Comparison of ENCODE assay signal across 8 cellular contexts in genomic region chr18:36067118-36067957, GRCh38. TPM values are rescaled to one million over a fixed set of nuclear protein-coding genes. Genes with fewer than 3 reads are reported as not detected.
DNase-seq lines count a peak whose midpoint lies in the region; ATAC-seq, FAIRE-seq and TF ChIP-seq lines count a peak whose summit lies in the region.

TSS of gene RPRD1A (minus strand) at chr18:36067559. CDS start at chr18:36067404, 155 bp downstream.

- no peaks in the 10 kb centered on the region for H3K9me3 ChIP-seq in H1 (ENCODE audit: insufficient read depth in 2 of 2, low read depth in 1 of 2, low read length in 1 of 2)
- H3K9me3 ChIP-seq in mesenchymal stem cell (ENCODE audit: control insufficient read depth, low read length) = no peaks in the 10 kb centered on the region

- no peaks in the 10 kb centered on the region for H3K79me1 ChIP-seq in H1 (ENCODE audit: low read depth, low read length)
- no peaks in the 10 kb centered on the region for H3K79me1 ChIP-seq in mesenchymal stem cell (replicated peaks; ENCODE audit: low read length, poor library complexity, severe bottlenecking)

- H2BK120ac ChIP-seq in H1 (replicated peaks; ENCODE audit: low read depth, low read length) = peak within 1 kb of the TSS; percentile 78
- H2BK120ac ChIP-seq in mesenchymal stem cell (ENCODE audit: low read depth, low read length) = peak within 1 kb of the TSS; percentile 96

- H2AK5ac ChIP-seq in H1 (ENCODE audit: low read depth, low read length) = no peak within 1 kb of the TSS; the same call in 1 of the 2 replicates
- no peak within 1 kb of the TSS for H2AK5ac ChIP-seq in mesenchymal stem cell (ENCODE audit: low read length, severe bottlenecking)

- 4% methylated on average over 58 of the region's 64 CpGs; no CpG with 5 or more reads in 1 of the 2 experiments for WGBS in H1 (ENCODE audit: extremely low coverage in 1 of 2, insufficient coverage in 1 of 2, insufficient read length in 1 of 2, insufficient replicate concordance in 2 of 2, low coverage in 1 of 2, low lambda C conversion rate in 2 of 2, missing lambda C conversion rate in 1 of 2), 2 experiments
- under 1% methylated on average over 58 of the region's 64 CpGs for WGBS in mesenchymal stem cell

- peak; percentile 93 for DNase-seq in COLO829 (ENCODE audit: low spot score)
- DNase-seq in HTR-8/SVneo (ENCODE audit: insufficient read length, low spot score) = peak; percentile 83
- DNase-seq in NOMO-1 treated with dmso at 0.1 percent for 144 hours (lab: John Stamatoyannopoulos, UW; ENCODE audit: unreplicated experiment) = peak; percentile 89
- peak; percentile 93 to 98 (median 95) for DNase-seq in activated CD8-positive, alpha-beta memory T cell treated with anti-CD3 and anti-CD28 coated beads for 48 hours (ENCODE audit: low read depth in 2 of 3, low spot score in 2 of 3)
- peak; percentile 75 to 99 for DNase-seq in H1 (ENCODE audit: low read depth in 1 of 2, low spot score in 2 of 2)
- peak; percentile 97 for DNase-seq in mesenchymal stem cell
- DNase-seq in stimulated activated CD8-positive, alpha-beta memory T cell treated with anti-CD3 and anti-CD28 coated beads, Interleukin-12 subunit alpha, Interleukin-12 subunit beta, amount 100 ng/mL, for 4 hours (ENCODE audit: low read depth) = peak; percentile 98

- H4K20me1 ChIP-seq in H1 (replicated peaks in 1 of 2; ENCODE audit: control insufficient read depth in 1 of 2, insufficient read depth in 2 of 2, low read length in 2 of 2) = peaks cover 6 to 8% of the 10 kb centered on the region in 2 experiments

- peaks cover 0 to 5% (median 3%) of the 10 kb centered on the region in 4 experiments; a peak in 3 of 7 replicates for H3K4me1 ChIP-seq in H1 (replicated peaks in 1 of 4; ENCODE audit: control insufficient read depth in 3 of 4, insufficient read depth in 4 of 4, low read length in 3 of 4)
- H3K4me1 ChIP-seq in mesenchymal stem cell (ENCODE audit: control insufficient read depth, insufficient read depth, low read depth, low read length) = peaks cover 1% of the 10 kb centered on the region

- H4K8ac ChIP-seq in H1 (ENCODE audit: extremely low read depth, insufficient read depth, low read length) (peak within 1 kb of the TSS; percentile 99), mesenchymal stem cell (ENCODE audit: low read length) (peak within 1 kb of the TSS; percentile 97)

- peak within 1 kb of the TSS; percentile 97 for H2BK12ac ChIP-seq in H1 (ENCODE audit: low read depth, low read length)
- no peak within 1 kb of the TSS for H2BK12ac ChIP-seq in mesenchymal stem cell (ENCODE audit: low read length in 2 of 2)

- H3K4me3 ChIP-seq in H1 (ENCODE audit: extremely low read depth in 1 of 4, insufficient read depth in 2 of 4, low read depth in 3 of 4, low read length in 4 of 4) (peak within 1 kb of the TSS; percentile 91 to 95 (median 93)), mesenchymal stem cell (ENCODE audit: insufficient read depth in 1 of 2, low read depth in 1 of 2, low read length in 2 of 2) (peak within 1 kb of the TSS; percentile 87 to 93)

- H4K91ac ChIP-seq in H1 (replicated peaks; ENCODE audit: insufficient read length, low read length) (peak within 1 kb of the TSS; percentile 96), mesenchymal stem cell (ENCODE audit: low read length) (peak within 1 kb of the TSS; percentile 97)

- peak; percentile 62 for FAIRE-seq in HTR-8/SVneo (lab: Jason Lieb, UNC)
- FAIRE-seq in H1 (lab: Jason Lieb, UNC) = no peak

- H3K23ac ChIP-seq in H1 (ENCODE audit: insufficient read length) = no peak within 1 kb of the TSS
- peak within 1 kb of the TSS in 1 of 2 experiments; percentile 9 for H3K23ac ChIP-seq in mesenchymal stem cell (ENCODE audit: low read length in 2 of 2)

- H3K36me3 ChIP-seq in H1 (ENCODE audit: control insufficient read depth in 2 of 4, insufficient read depth in 4 of 4, low read length in 3 of 4) (peaks cover 0 to 4% (median 0%) of the 10 kb centered on the region in 4 experiments; a peak in 1 of 8 replicates), mesenchymal stem cell (ENCODE audit: control insufficient read depth in 1 of 2, insufficient read depth in 2 of 2, low read depth in 1 of 2, low read length in 2 of 2) (peaks cover 0 to 8% of the 10 kb centered on the region in 2 experiments)

- H3K23me2 ChIP-seq in H1 (ENCODE audit: low read depth, low read length) = peaks cover 4% of the 10 kb centered on the region; the same call in 1 of the 2 replicates

- H2AFZ ChIP-seq in H1 (ENCODE audit: low read length) (peak within 1 kb of the TSS; percentile 45; the same call in 1 of the 2 replicates), mesenchymal stem cell (ENCODE audit: low read depth, low read length) (peak within 1 kb of the TSS; percentile 16)

- H3K14ac ChIP-seq in H1 (ENCODE audit: insufficient read length) = no peak within 1 kb of the TSS
- H3K14ac ChIP-seq in mesenchymal stem cell (ENCODE audit: low read length in 2 of 2) = peak within 1 kb of the TSS; percentile 9 to 88

- TF ChIP-seq CTCF in H1 (IDR thresholded peaks at IDR 0.05; ENCODE audit: control extremely low read depth in 1 of 3, insufficient read depth in 1 of 3, low read depth in 1 of 3, low read length in 3 of 3) = no peak

- TF ChIP-seq RAD21 in H1 (IDR thresholded peaks at IDR 0.05 in 1 of 2, conservative IDR thresholded peaks at IDR 0.05 in 1 of 2; ENCODE audit: low read depth in 2 of 2, low read length in 2 of 2) = no peak

- H2BK5ac ChIP-seq in H1 (ENCODE audit: low read depth, low read length) = peak within 1 kb of the TSS; percentile 98
- no peak within 1 kb of the TSS for H2BK5ac ChIP-seq in mesenchymal stem cell (ENCODE audit: low read depth, low read length, poor library complexity, severe bottlenecking)

- H2BK15ac ChIP-seq in H1 (ENCODE audit: low read length) (peak within 1 kb of the TSS; percentile 84; the same call in 1 of the 2 replicates), mesenchymal stem cell (ENCODE audit: low read depth, poor library complexity, severe bottlenecking) (peak within 1 kb of the TSS; percentile 82)

- H3K4me2 ChIP-seq in H1 (ENCODE audit: insufficient read depth in 1 of 2, low read depth in 2 of 2, low read length in 2 of 2) (peak within 1 kb of the TSS; percentile 66 to 71), mesenchymal stem cell (ENCODE audit: low read length, poor library complexity, severe bottlenecking) (peak within 1 kb of the TSS; percentile 51)

- H3K18ac ChIP-seq in H1 (ENCODE audit: extremely low read depth, low read length) (peak within 1 kb of the TSS; percentile 99), mesenchymal stem cell (ENCODE audit: low read depth in 1 of 2, low read length in 2 of 2) (peak within 1 kb of the TSS; percentile 95 to 96)

- POLR2A ChIA-PET in H1 (lab: Charles Lee; ENCODE audit: partially characterized antibody) = interaction anchor here (0.7 to 1.9 kb wide), 10 partner anchors 9 to 121 kb away, joined by 3 to 6 read pairs (median 4); no protein-coding TSS in a partner anchor

- H3K27me3 ChIP-seq in H1 (replicated peaks in 1 of 4; ENCODE audit: control insufficient read depth in 3 of 4, extremely low read depth in 1 of 4, insufficient read depth in 3 of 4, low read length in 3 of 4) (no peaks in the 10 kb centered on the region), mesenchymal stem cell (ENCODE audit: control insufficient read depth in 1 of 2, insufficient read depth in 1 of 2, low read length in 2 of 2) (no peaks in the 10 kb centered on the region)

- H3K56ac ChIP-seq in H1 (replicated peaks; ENCODE audit: insufficient read length, low read depth, low read length) = peak within 1 kb of the TSS; percentile 90

- no peak for TF ChIP-seq EP300 in H1 (IDR thresholded peaks at IDR 0.05; ENCODE audit: borderline replicate concordance in 1 of 2, low read depth in 2 of 2, low read length in 2 of 2)

- peak in 1 of 2 experiments; percentile 72; a peak in 2 of 3 replicates for TF ChIP-seq POLR2A in H1 (IDR thresholded peaks at IDR 0.05; ENCODE audit: control extremely low read depth in 1 of 2, low read depth in 2 of 2, low read length in 2 of 2)

- H3K27ac ChIP-seq in H1 (ENCODE audit: low read depth, low read length) (peak within 1 kb of the TSS; percentile 93), mesenchymal stem cell (ENCODE audit: low read length, poor library complexity, severe bottlenecking) (peak within 1 kb of the TSS; percentile 80)

- 0 out of 2 replicates have a peak within 1 kb of the TSS, but pooled peaks have one; percentile 26 for H2BK20ac ChIP-seq in H1 (ENCODE audit: low read length)

- H3K4ac ChIP-seq in H1 (replicated peaks; ENCODE audit: insufficient read length, low read depth, low read length) (peak within 1 kb of the TSS; percentile 97), mesenchymal stem cell (ENCODE audit: low read depth in 1 of 2, low read length in 2 of 2) (peak within 1 kb of the TSS; percentile 52 to 88)

- CTCF ChIA-PET in H1 (lab: Charles Lee; ENCODE audit: partially characterized antibody) = interaction anchor here (1.6 kb wide), 1 partner anchor 40 kb away, joined by 3 read pairs; no protein-coding TSS in a partner anchor

- peak; percentile 95 for ATAC-seq in GM21367 (IDR thresholded peaks at IDR 0.05; ENCODE audit: unreplicated experiment)

- H3K79me2 ChIP-seq in H1 (ENCODE audit: control insufficient read depth in 1 of 2, insufficient read depth in 2 of 2, low read length in 2 of 2) = peaks cover 39 to 50% of the 10 kb centered on the region in 2 experiments

- H3K9ac ChIP-seq in H1 (replicated peaks in 1 of 4; ENCODE audit: extremely low read depth in 1 of 4, low read depth in 3 of 4, low read length in 3 of 4) (peak within 1 kb of the TSS; percentile 93 to 96 (median 94)), mesenchymal stem cell (ENCODE audit: low read length) (peak within 1 kb of the TSS; percentile 97)

- peak within 1 kb of the TSS; percentile 97 for H4K5ac ChIP-seq in H1 (ENCODE audit: insufficient read length, low read depth, low read length)

TF ChIP-seq in H1, 55 proteins besides CTCF, POLR2A, EP300 and RAD21 (continues in another document):
- TF ChIP-seq ASH2L (IDR thresholded peaks at IDR 0.05; ENCODE audit: low read length) (peak; percentile 98), TAF1 (IDR thresholded peaks at IDR 0.05; ENCODE audit: low read depth, low read length) (peak; percentile 62; the same call in 1 of the 2 replicates), BACH1 (IDR thresholded peaks at IDR 0.05; ENCODE audit: low read length) (peak; percentile 35; the same call in 1 of the 2 replicates), BRCA1 (IDR thresholded peaks at IDR 0.05; ENCODE audit: low read depth, low read length) (peak; percentile 18; the same call in 1 of the 2 replicates), TBP (IDR thresholded peaks at IDR 0.05; ENCODE audit: low read depth, low read length) (peak; percentile 57)

RNA-seq across cellular contexts. Expression of gene RPRD1A, which starts in this region (rescaled TPM):
- 102 and 106 TPM in 2 replicates for total RNA-seq in H1 (2021; fragmentation: NEBNext Ultra II Directional; extraction: Animal tissue kit (Norgen Biotek cat#: 25700))
- 28.3 and 40.5 TPM in 2 replicates for polyA plus RNA-seq in H1 (2011; rRNA removed)
- 61.5 TPM for polyA plus RNA-seq in H1 (2011; cell fraction: cytosol; rRNA removed)
- 58.8 TPM for polyA plus RNA-seq in H1 (2011; cell fraction: nucleus; rRNA removed)
- polyA plus RNA-seq in H1 (2012, experiment 1 of 2) = 64.7 to 88.3 TPM (median 72.8 TPM) in 4 replicates
- 7.4 TPM for polyA plus RNA-seq in H1 (2012, experiment 2 of 2)
- 85.0 TPM for polyA plus RNA-seq in H1 (2013, experiment 1 of 2)
- polyA plus RNA-seq in H1 (2013, experiment 2 of 2) = 83.5 TPM
- polyA minus RNA-seq in H1 (2011; rRNA and poly(A)+ RNA removed) = 56.4 and 68.9 TPM in 2 replicates
- polyA minus RNA-seq in H1 (2011; cell fraction: cytosol; rRNA and poly(A)+ RNA removed) = 61.4 TPM
- 149 TPM for polyA minus RNA-seq in H1 (2011; cell fraction: nucleus; rRNA and poly(A)+ RNA removed)
- 37.9 TPM for polyA plus RNA-seq in mesenchymal stem cell (2013, experiment 1 of 2)
- polyA plus RNA-seq in mesenchymal stem cell (2013, experiment 2 of 2) = 36.5 TPM

Comparison
In these comparisons a context has a peak if more than half of its experiments do, and no peak if none do; other contexts are left out.
1. Peak in every context shown above with its lines: DNase-seq, ATAC-seq, H3K4me3 ChIP-seq and H3K27ac ChIP-seq.